In the genomic region with DNA sequence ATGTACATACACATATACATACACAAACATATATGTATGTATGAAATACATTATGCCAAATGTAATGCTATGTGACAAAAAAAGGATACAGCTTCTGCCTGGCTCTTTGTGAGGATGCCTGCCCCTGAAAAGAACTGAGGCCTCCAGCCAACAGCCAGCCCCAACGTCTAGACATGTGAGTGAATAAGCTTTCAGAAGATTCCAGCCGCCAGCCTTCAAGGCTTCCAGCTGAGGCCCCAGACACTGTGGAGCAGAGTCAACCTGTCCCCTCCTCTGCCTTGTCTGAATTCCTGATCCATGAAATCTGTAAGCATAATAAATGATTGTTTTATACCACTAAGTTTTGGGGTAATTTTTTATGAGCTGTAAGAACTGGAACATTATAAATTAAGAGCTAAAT, we compare ENCODE assay signal across 25 cellular contexts. TPM values are rescaled to one million over a fixed set of nuclear protein-coding genes. Genes with fewer than 3 reads are reported as not detected.
DNase-seq lines count a peak whose midpoint lies in the region; ATAC-seq and TF ChIP-seq lines count a peak whose summit lies in the region.
"Had no signal": no experiment of that assay in that cellular context is flagged by ENCODE, and none has a peak within 500 bp of the region (broad histone marks: within the 10 kb centered on the region; RNA-seq: fewer than 3 reads in every experiment).

No MANE protein-coding gene starts in this region.

- H3K4me3 ChIP-seq in AG10803 (ENCODE audit: low read length), result no peak overlapping the region
- H3K4me3 ChIP-seq in fibroblast of the aortic adventitia (ENCODE audit: low read depth, low read length), result no peak overlapping the region
- H3K4me3 ChIP-seq in mesendoderm (ENCODE audit: low read length), result no peak overlapping the region
- no peak overlapping the region for H3K4me3 ChIP-seq in spleen
- H3K4me3 ChIP-seq: K562, SJSA1 had no signal

- intact Hi-C loops in spleen (cut with DNase I; ENCODE audit: low total_unique reads), result no loop called here

- no CpG with 5 or more reads among the region's 2 CpGs for WGBS in mesendoderm (ENCODE audit: extremely low coverage, insufficient coverage, low lambda C conversion rate)
- WGBS in spleen, 5 donors, result 68 to 89% (median 83%) methylated on average over 2 of the region's 2 CpGs

- no peak for TF ChIP-seq POLR2A in spleen (IDR thresholded peaks at IDR 0.05)

- DNase-seq in AG10803 (ENCODE audit: low read depth) (peak; percentile 16), astrocyte of the hippocampus (ENCODE audit: low read depth, low spot score) (peak; percentile 73), fibroblast of the aortic adventitia (ENCODE audit: low read depth) (peak; percentile 27), mesendoderm (peak; percentile 55), DMS114 treated with DMSO at 0.1 percent for 48 hours (lab: John Stamatoyannopoulos, UW; ENCODE audit: unreplicated experiment) (no peak), spleen (no peak)
- DNase-seq in central memory CD4-positive, alpha-beta T cell, result no peak
- DNase-seq: 8988T; ACHN; CD4-positive, CD25-positive, alpha-beta regulatory T cell; H9; Kasumi-1; NCI-H1092 treated with DMSO at 0.1 percent for 48 hours; NCI-H1436; NCI-H187; NCI-H2081 treated with DMSO at 0.1 percent for 48 hours; NCI-H2171 treated with DMSO at 0.1 percent for 48 hours; NCI-H345; NCI-H510A treated with DMSO at 0.1 percent for 48 hours; PC-3; Right ventricle myocardium superior; RPMI8226 had no signal

- H4K8ac ChIP-seq in mesendoderm (ENCODE audit: low read depth, low read length), result no peak overlapping the region

- H3K4me2 ChIP-seq in mesendoderm (ENCODE audit: low read length), result no peak overlapping the region

- no peak overlapping the region for H3K18ac ChIP-seq in mesendoderm (ENCODE audit: low read length)

- H3K23ac ChIP-seq in mesendoderm (ENCODE audit: low read length), result no peak overlapping the region

- H3K4me1 ChIP-seq in mesendoderm (ENCODE audit: control insufficient read depth, low read depth, low read length) (no peaks in the 10 kb centered on the region), spleen (no peaks in the 10 kb centered on the region)

- H2BK15ac ChIP-seq in mesendoderm (replicated peaks; ENCODE audit: low read depth), result no peak overlapping the region

- no peak overlapping the region for H2BK5ac ChIP-seq in mesendoderm (ENCODE audit: low read length)

- no peak overlapping the region for H3K9ac ChIP-seq in mesendoderm (ENCODE audit: low read length)

- H3K4ac ChIP-seq in mesendoderm (ENCODE audit: low read depth, low read length), result no peak overlapping the region

- no peak for ATAC-seq in HG02678 (IDR thresholded peaks at IDR 0.05; ENCODE audit: unreplicated experiment)
- ATAC-seq: K562, PC-3 had no signal

- H4K5ac ChIP-seq in mesendoderm (ENCODE audit: low read length), result no peak overlapping the region

- H3K27ac ChIP-seq in mesendoderm (ENCODE audit: low read depth, low read length) (no peak overlapping the region), spleen (no peak overlapping the region)
- H3K27ac ChIP-seq: SJSA1 had no signal

- no peak overlapping the region for H2BK120ac ChIP-seq in mesendoderm (ENCODE audit: low read depth, low read length)

- no peaks in the 10 kb centered on the region for H3K79me1 ChIP-seq in mesendoderm (ENCODE audit: low read length)

- H2AK5ac ChIP-seq in mesendoderm (ENCODE audit: low read length), result no peak overlapping the region

- TF ChIP-seq CTCF in AG10803 (conservative IDR thresholded peaks at IDR 0.05; ENCODE audit: low read length) (no peak), fibroblast of the aortic adventitia (IDR thresholded peaks at IDR 0.05; ENCODE audit: insufficient read depth, low read length) (no peak), spleen (IDR thresholded peaks at IDR 0.05 in 8 of 11, conservative IDR thresholded peaks at IDR 0.05 in 3 of 11) (no peak)

- no peaks in the 10 kb centered on the region for H3K36me3 ChIP-seq in mesendoderm (ENCODE audit: control insufficient read depth, insufficient read depth, low read length)
- no peaks in the 10 kb centered on the region for H3K36me3 ChIP-seq in spleen
- H3K36me3 ChIP-seq: SJSA1 had no signal

- H3K79me2 ChIP-seq in mesendoderm (ENCODE audit: control insufficient read depth, insufficient read depth, low read length), result no peaks in the 10 kb centered on the region

- H3K56ac ChIP-seq in mesendoderm (ENCODE audit: low read length), result no peak overlapping the region

- H3K27me3 ChIP-seq in mesendoderm (ENCODE audit: insufficient read depth, low read length, poor library complexity), result no peaks in the 10 kb centered on the region
- H3K27me3 ChIP-seq in spleen (replicated peaks in 1 of 7), result no peaks in the 10 kb centered on the region
- H3K27me3 ChIP-seq: SJSA1 had no signal

- no peaks in the 10 kb centered on the region for H3K9me3 ChIP-seq in spleen
- H3K9me3 ChIP-seq: SJSA1 had no signal

RNA-seq across cellular contexts. Expression of gene GXYLT2, which starts 24.7 kb away (rescaled TPM):
- 47.8 and 59.7 TPM in 2 replicates for total RNA-seq in fibroblast of the aortic adventitia (ENCODE audit: low replicate concordance)
- 2.1 TPM for polyA plus RNA-seq in mesendoderm (2013, experiment 1 of 2)
- polyA plus RNA-seq in mesendoderm (2013, experiment 2 of 2), result 2.2 TPM
- total RNA-seq in spleen, result 1 to 10 TPM; 1.0 to 4.6 (median 1.1) TPM
- under 1 TPM; 0.26 to 0.35 (median 0.32) TPM for polyA plus RNA-seq in spleen

Comparison
In these comparisons a context has a peak if more than half of its experiments do, and no peak if none do; other contexts are left out.
1. DNase-seq: peak in AG10803 (single experiment), astrocyte of the hippocampus (single experiment), fibroblast of the aortic adventitia (single experiment) and mesendoderm (single experiment); none in DMS114 treated with DMSO at 0.1 percent for 48 hours (single experiment), central memory CD4-positive, alpha-beta T cell (single experiment) and spleen (single experiment).